In the genomic region with DNA sequence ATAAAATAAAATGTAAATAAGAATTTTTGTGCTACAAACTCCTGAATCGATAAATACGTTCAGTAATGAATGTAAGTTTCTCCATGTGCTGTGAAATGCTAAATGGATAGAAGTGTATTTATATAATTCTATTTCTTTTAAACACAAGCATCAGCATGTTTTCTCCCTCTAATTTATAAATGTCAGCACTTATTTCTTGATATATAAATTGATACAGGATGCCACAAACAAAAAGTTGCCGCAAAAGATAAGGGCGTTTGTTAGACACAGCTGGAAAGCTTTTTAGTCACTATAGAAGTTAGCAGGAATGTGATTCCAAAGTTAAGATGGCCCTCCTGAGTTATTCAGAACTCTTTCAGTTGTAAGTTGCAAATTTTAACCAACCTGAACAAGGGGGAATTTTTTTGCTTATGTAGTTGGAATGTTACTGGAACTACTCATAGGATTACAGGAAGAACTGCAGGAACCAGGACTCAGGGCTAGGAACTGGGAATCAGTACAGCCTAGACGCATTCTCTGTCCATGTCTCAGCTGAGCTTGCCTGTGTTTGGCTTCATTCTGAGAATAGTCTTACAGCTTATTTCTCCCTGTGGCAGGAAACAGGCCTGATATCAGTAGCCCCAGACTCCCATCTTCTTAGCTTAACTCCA, we compare ENCODE assay signal across 10 cellular contexts.
A peak's percentile ranks its signal among the peaks of the same experiment; 100 is the strongest.
DNase-seq lines count a peak whose midpoint lies in the region; ATAC-seq, FAIRE-seq and TF ChIP-seq lines count a peak whose summit lies in the region.
"Had no signal": no experiment of that assay in that cellular context is flagged by ENCODE, and none has a peak within 500 bp of the region (broad histone marks: within the 10 kb centered on the region; RNA-seq: fewer than 3 reads in every experiment).

No MANE protein-coding gene starts in this region.

- peaks cover 37% of the 10 kb centered on the region for H3K4me1 Mint-ChIP-seq in HFFc6 (ENCODE audit: low read depth)
- peaks cover 60% of the 10 kb centered on the region for H3K4me1 Mint-ChIP-seq in brain
- no peaks in the 10 kb centered on the region for H3K4me1 Mint-ChIP-seq in stimulated activated effector memory CD8-positive, alpha-beta T cell treated with anti-CD3 and anti-CD28 coated beads, Interleukin-12 subunit alpha, Interleukin-12 subunit beta, amount 100 ng/mL, for 72 hours

- H3K4me1 ChIP-seq in keratinocyte (ENCODE audit: control insufficient read depth, extremely low read depth, insufficient read depth, low read length) = peaks cover 25% of the 10 kb centered on the region

- H3K9me3 Mint-ChIP-seq in HFFc6 = no peaks in the 10 kb centered on the region
- H3K9me3 Mint-ChIP-seq in brain = no peaks in the 10 kb centered on the region
- no peaks in the 10 kb centered on the region for H3K9me3 Mint-ChIP-seq in stimulated activated effector memory CD8-positive, alpha-beta T cell treated with anti-CD3 and anti-CD28 coated beads, Interleukin-12 subunit alpha, Interleukin-12 subunit beta, amount 100 ng/mL, for 72 hours

- peak overlapping the region; percentile 64 for H2AFZ ChIP-seq in keratinocyte (ENCODE audit: control insufficient read depth, low read length)

- no peaks in the 10 kb centered on the region for H3K9me1 ChIP-seq in keratinocyte (ENCODE audit: control insufficient read depth, extremely low read depth, insufficient read depth, low read length)

- peaks cover 0 to 2% of the 10 kb centered on the region in 2 experiments for H3K36me3 ChIP-seq in keratinocyte (ENCODE audit: control insufficient read depth in 2 of 2, extremely low read depth in 1 of 2, insufficient read depth in 2 of 2, low read length in 2 of 2)

- no peak for ATAC-seq in stimulated activated effector memory CD8-positive, alpha-beta T cell treated with anti-CD3 and anti-CD28 coated beads, Interleukin-12 subunit alpha, Interleukin-12 subunit beta, amount 100 ng/mL, for 72 hours
- ATAC-seq: HCT116 had no signal

- no peaks in the 10 kb centered on the region for H3K27me3 ChIP-seq in keratinocyte (ENCODE audit: control insufficient read depth, extremely low read depth, insufficient read depth, low read length)

- H3K4me2 ChIP-seq in keratinocyte (ENCODE audit: control insufficient read depth, extremely low read depth, insufficient read depth, low read depth, low read length) = peak overlapping the region; percentile 91

- peaks cover 3% of the 10 kb centered on the region for H3K27me3 Mint-ChIP-seq in HFFc6 (ENCODE audit: insufficient read depth)
- H3K27me3 Mint-ChIP-seq in brain = peaks cover 4% of the 10 kb centered on the region

- peak; percentile 87 for FAIRE-seq in keratinocyte (lab: Jason Lieb, UNC)

- no peaks in the 10 kb centered on the region for H3K79me2 ChIP-seq in keratinocyte (ENCODE audit: control insufficient read depth, insufficient read depth, low read length)

- no peaks in the 10 kb centered on the region for H4K20me1 ChIP-seq in keratinocyte (ENCODE audit: control insufficient read depth, extremely low read depth, insufficient read depth, low read length)

- dilution Hi-C loops in keratinocyte (cut with MboI; ENCODE audit: extremely low pct_ligation_motif_present, low sequenced_read_pairs) = no loop called here

- H3K4me3 Mint-ChIP-seq in HFFc6 (peak overlapping the region; percentile 64), brain (peak overlapping the region in 3 of 5 experiments; percentile 24 to 44 (median 25))
- H3K4me3 Mint-ChIP-seq in stimulated activated effector memory CD8-positive, alpha-beta T cell treated with anti-CD3 and anti-CD28 coated beads, Interleukin-12 subunit alpha, Interleukin-12 subunit beta, amount 100 ng/mL, for 72 hours = no peak overlapping the region

- peak overlapping the region; percentile 93 for H3K27ac ChIP-seq in keratinocyte (ENCODE audit: control insufficient read depth, insufficient read depth, low read length)

- DNase-seq in HFFc6 (peak; percentile 84), keratinocyte (ENCODE audit: low read depth, low spot score) (peak; percentile 76), posterior cingulate gyrus (no peak), GM19238 (ENCODE audit: insufficient read length, low spot score) (no peak), hypothalamus (lab: John Stamatoyannopoulos, UW) (no peak), NCI-H2171 treated with DMSO at 0.1 percent for 48 hours (lab: John Stamatoyannopoulos, UW) (no peak)
- DNase-seq in stimulated activated effector memory CD8-positive, alpha-beta T cell treated with anti-CD3 and anti-CD28 coated beads, Interleukin-12 subunit alpha, Interleukin-12 subunit beta, amount 100 ng/mL, for 72 hours (ENCODE audit: low spot score in 2 of 2) = no peak
- DNase-seq: MV-4-11 had no signal

- intact Hi-C loops in posterior cingulate gyrus (cut with DNase I) = no loop called here

- TF ChIP-seq CTCF in HFFc6 (IDR thresholded peaks at IDR 0.05) = no peak
- no peak for TF ChIP-seq CTCF in brain (conservative IDR thresholded peaks at IDR 0.05)
- no peak for TF ChIP-seq CTCF in keratinocyte (optimal IDR thresholded peaks at IDR 0.05 in 1 of 3, IDR thresholded peaks at IDR 0.05 in 1 of 3, conservative IDR thresholded peaks at IDR 0.05 in 1 of 3; ENCODE audit: extremely low read depth in 1 of 3, insufficient read depth in 2 of 3, low read length in 3 of 3)

- no peaks in the 10 kb centered on the region for H3K36me3 Mint-ChIP-seq in HFFc6 (ENCODE audit: low read depth)
- no peaks in the 10 kb centered on the region for H3K36me3 Mint-ChIP-seq in brain
- H3K36me3 Mint-ChIP-seq in stimulated activated effector memory CD8-positive, alpha-beta T cell treated with anti-CD3 and anti-CD28 coated beads, Interleukin-12 subunit alpha, Interleukin-12 subunit beta, amount 100 ng/mL, for 72 hours = no peaks in the 10 kb centered on the region

- no peaks in the 10 kb centered on the region for H3K9me3 ChIP-seq in keratinocyte (ENCODE audit: control insufficient read depth, low read depth, low read length)

- H3K27ac Mint-ChIP-seq in HFFc6 (peak overlapping the region; percentile 91), brain (peak overlapping the region in 4 of 5 experiments; percentile 39 to 93 (median 84))
- H3K27ac Mint-ChIP-seq in stimulated activated effector memory CD8-positive, alpha-beta T cell treated with anti-CD3 and anti-CD28 coated beads, Interleukin-12 subunit alpha, Interleukin-12 subunit beta, amount 100 ng/mL, for 72 hours = peak overlapping the region; percentile 29

- H3K4me3 ChIP-seq in keratinocyte (ENCODE audit: control insufficient read depth in 2 of 3, extremely low read depth in 1 of 3, insufficient read depth in 2 of 3, low read depth in 1 of 3, low read length in 3 of 3) = peak overlapping the region in 2 of 3 experiments; percentile 47 to 51

- peak overlapping the region; percentile 64 for H3K9ac ChIP-seq in keratinocyte (ENCODE audit: control insufficient read depth, extremely low read depth, insufficient read depth, low read length)

Comparison
In these comparisons a context has a peak if more than half of its experiments do, and no peak if none do; other contexts are left out.
1. DNase-seq: peak in HFFc6 (single experiment) and keratinocyte (single experiment); none in stimulated activated effector memory CD8-positive, alpha-beta T cell treated with anti-CD3 and anti-CD28 coated beads, Interleukin-12 subunit alpha, Interleukin-12 subunit beta, amount 100 ng/mL, for 72 hours (0 of 2), posterior cingulate gyrus (0 of 10), GM19238 (single experiment), hypothalamus (0 of 51) and NCI-H2171 treated with DMSO at 0.1 percent for 48 hours (single experiment).
2. H3K27ac Mint-ChIP-seq: peak in every context shown above with its lines; median percentile 91 in HFFc6; 84 in brain; 29 in stimulated activated effector memory CD8-positive, alpha-beta T cell treated with anti-CD3 and anti-CD28 coated beads, Interleukin-12 subunit alpha, Interleukin-12 subunit beta, amount 100 ng/mL, for 72 hours.